8 cellular contexts compared by ENCODE assay signal in genomic region chr19:1862424-1863307, GRCh38. TPM values are rescaled to one million over a fixed set of nuclear protein-coding genes. Genes with fewer than 3 reads are reported as not detected.
DNase-seq lines count a peak whose midpoint lies in the region; ATAC-seq and TF ChIP-seq lines count a peak whose summit lies in the region.

No MANE protein-coding gene starts in this region.

- no peak for TF ChIP-seq CTCF in GM10248 (IDR thresholded peaks at IDR 0.05; ENCODE audit: control extremely low read depth, extremely low read depth, low read depth, missing control alignments)
- no peak for TF ChIP-seq CTCF in astrocyte of the spinal cord (IDR thresholded peaks at IDR 0.05; ENCODE audit: low read depth, low read length)
- TF ChIP-seq CTCF in liver (IDR thresholded peaks at IDR 0.05; ENCODE audit: low read depth, low read length, missing input control): no peak

- ATAC-seq in HG02840 (IDR thresholded peaks at IDR 0.05; ENCODE audit: low FRiP score, unreplicated experiment): peak; percentile 16
- no peak for ATAC-seq in stimulated activated naive CD8-positive, alpha-beta T cell treated with anti-CD3 and anti-CD28 coated beads, Interleukin-15, Interleukin-2, amounts not matched to agents 100 U/mL and 50 U/mL, for 24 hours
- no peak for ATAC-seq in GM18907 (IDR thresholded peaks at IDR 0.05; ENCODE audit: unreplicated experiment)
- ATAC-seq in GM19328 (IDR thresholded peaks at IDR 0.05; ENCODE audit: unreplicated experiment): no peak

- WGBS in liver: under 1% methylated on average over 106 of the region's 106 CpGs

- DNase-seq in GM10248 (ENCODE audit: extremely low spot score) (peak; percentile 72), SJSA1 (ENCODE audit: low read depth in 1 of 2, low spot score in 2 of 2) (peak in 1 of 2 experiments; percentile 48), astrocyte of the spinal cord (ENCODE audit: low read depth, low spot score) (no peak)
- peak; percentile 77 for DNase-seq in stimulated activated naive CD8-positive, alpha-beta T cell treated with anti-CD3 and anti-CD28 coated beads, Interleukin-15, Interleukin-2, amounts not matched to agents 100 U/mL and 50 U/mL, for 24 hours

- H3K27me3 ChIP-seq in SJSA1 (replicated peaks) (no peaks in the 10 kb centered on the region), liver (ENCODE audit: control insufficient read depth in 4 of 4, insufficient read depth in 4 of 4, low read length in 3 of 4) (no peaks in the 10 kb centered on the region)

- no peak overlapping the region; the same call in 1 of the 2 replicates for H3K27ac ChIP-seq in SJSA1
- H3K27ac ChIP-seq in liver (ENCODE audit: low read depth in 1 of 2, low read length in 2 of 2): peak overlapping the region; percentile 8 to 81

- H3K9me3 ChIP-seq in SJSA1 (replicated peaks): no peaks in the 10 kb centered on the region
- no peaks in the 10 kb centered on the region for H3K9me3 ChIP-seq in liver (ENCODE audit: control insufficient read depth in 4 of 4, low read length in 3 of 4)

- no peak for TF ChIP-seq RAD21 in liver (IDR thresholded peaks at IDR 0.05)

- H3K4me1 ChIP-seq in SJSA1 (replicated peaks) (peaks cover 19% of the 10 kb centered on the region), liver (ENCODE audit: control insufficient read depth in 4 of 4, insufficient read depth in 4 of 4, low read length in 3 of 4) (peaks cover 27 to 66% (median 48%) of the 10 kb centered on the region in 4 donors)

- in situ Hi-C loops in astrocyte of the spinal cord (cut with HindIII; ENCODE audit: low sequenced_read_pairs): no loop called here

- POLR2A ChIA-PET in GM10248 (lab: Yijun Ruan, JAX): no interaction called here

- H3K36me3 ChIP-seq in SJSA1 (peaks cover 2% of the 10 kb centered on the region), liver (ENCODE audit: control insufficient read depth in 4 of 4, insufficient read depth in 3 of 4, low read depth in 1 of 4, low read length in 3 of 4) (no peaks in the 10 kb centered on the region)

- CTCF ChIA-PET in GM10248 (lab: Yijun Ruan, JAX): no interaction called here

- H3K9ac ChIP-seq in liver (ENCODE audit: low read depth in 1 of 2, low read length in 2 of 2): no peak overlapping the region

- H3K4me3 ChIP-seq in SJSA1 (peak overlapping the region; percentile 57), astrocyte of the spinal cord (ENCODE audit: low read depth, low read length) (peak overlapping the region; percentile 86), liver (ENCODE audit: low read depth in 1 of 3, low read length in 3 of 3) (peak overlapping the region; percentile 80 to 94 (median 82))

TF ChIP-seq in liver, 16 proteins besides CTCF, POLR2A, EP300 and RAD21:
- TF ChIP-seq ATF3 (IDR thresholded peaks at IDR 0.05): no peak
- no peak for TF ChIP-seq HNF4A (conservative IDR thresholded peaks at IDR 0.05)
- TF ChIP-seq REST (IDR thresholded peaks at IDR 0.05): no peak
- no peak for TF ChIP-seq EGR1 (IDR thresholded peaks at IDR 0.05; ENCODE audit: low read depth in 2 of 2)
- no peak for TF ChIP-seq GABPA (IDR thresholded peaks at IDR 0.05 in 1 of 2, conservative IDR thresholded peaks at IDR 0.05 in 1 of 2)
- TF ChIP-seq HNF4G (IDR thresholded peaks at IDR 0.05): no peak
- TF ChIP-seq MAX (IDR thresholded peaks at IDR 0.05): no peak
- no peak for TF ChIP-seq YY1 (IDR thresholded peaks at IDR 0.05)

RNA-seq across cellular contexts. Expression of gene KLF16, which starts 0.7 kb away (rescaled TPM):
- total RNA-seq in SJSA1 (2014; rRNA removed; shearing (Covaris generic)): 5.6 and 8.7 TPM in 2 replicates
- 1 to 10 TPM; 4.4 to 7.6 TPM for total RNA-seq in liver
- polyA plus RNA-seq in liver: 10 to 100 TPM in 1 of 2 donors, 1 to 10 TPM in 1; 1.2 to 14.8 TPM

RNA-seq across cellular contexts. Expression of gene REXO1, which starts 14.4 kb away (rescaled TPM):
- 14.1 and 36.2 TPM in 2 replicates for total RNA-seq in SJSA1 (2014; rRNA removed; shearing (Covaris generic))
- total RNA-seq in liver: 10 to 100 TPM in 1 of 2 donors, 1 to 10 TPM in 1; 8.3 to 11.5 TPM
- 10 to 100 TPM in 1 of 2 donors, 1 to 10 TPM in 1; 2.0 to 10.0 TPM for polyA plus RNA-seq in liver

RNA-seq across cellular contexts. Expression of gene ABHD17A, which starts 22.6 kb away (rescaled TPM):
- 91.9 and 101 TPM in 2 replicates for total RNA-seq in SJSA1 (2014; rRNA removed; shearing (Covaris generic))
- 10 to 100 TPM; 25.4 to 28.6 TPM for total RNA-seq in liver
- 10 to 100 TPM in 1 of 2 donors, 1 to 10 TPM in 1; 8.1 to 30.2 TPM for polyA plus RNA-seq in liver

RNA-seq across cellular contexts. Expression of gene ADAT3, which starts 42.5 kb away (rescaled TPM):
- total RNA-seq in SJSA1 (2014; rRNA removed; shearing (Covaris generic)): 2.4 and 9.1 TPM in 2 replicates
- 1 to 10 TPM; 1.3 to 3.3 TPM for total RNA-seq in liver
- 1 to 10 TPM; 1.4 to 2.8 TPM for polyA plus RNA-seq in liver

RNA-seq across cellular contexts. Expression of gene SCAMP4, which starts 42.5 kb away (rescaled TPM):
- 47.3 and 89.8 TPM in 2 replicates for total RNA-seq in SJSA1 (2014; rRNA removed; shearing (Covaris generic))
- 10 to 100 TPM; 16.4 to 16.8 TPM for total RNA-seq in liver
- polyA plus RNA-seq in liver: 10 to 100 TPM; 13.0 to 22.1 TPM
